ENCODE assay signal across 24 cellular contexts in the genomic region with DNA sequence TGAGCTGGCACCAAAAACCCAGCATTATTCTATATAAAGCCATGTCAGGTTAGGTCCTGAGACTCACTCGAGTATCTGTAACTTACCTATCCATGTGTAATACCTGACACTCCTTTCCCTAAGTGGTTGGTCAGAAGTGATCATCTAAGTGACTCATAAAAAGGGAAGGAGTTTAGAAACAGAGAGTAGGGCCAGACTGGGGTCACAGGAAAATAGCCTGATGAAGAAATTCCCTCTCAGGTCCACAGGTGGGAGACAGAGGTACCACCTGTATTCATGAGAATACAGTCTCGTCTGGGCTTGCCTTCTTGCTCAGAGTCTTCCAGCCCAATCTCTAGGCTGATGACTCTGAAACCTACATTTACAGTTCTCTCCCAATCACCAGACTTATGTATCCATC.
DNase-seq lines count a peak whose midpoint lies in the region; ATAC-seq, FAIRE-seq and TF ChIP-seq lines count a peak whose summit lies in the region.
"Had no signal": no experiment of that assay in that cellular context is flagged by ENCODE, and none has a peak within 500 bp of the region (broad histone marks: within the 10 kb centered on the region; RNA-seq: fewer than 3 reads in every experiment).

No MANE protein-coding gene starts in this region.

- H3K27me3 Mint-ChIP-seq in activated CD4-positive, alpha-beta T cell treated with anti-CD3 and anti-CD28 coated beads, Interleukin-2, amount 10 ng/mL, durations not matched to agents 24 days and 14 days: no peaks in the 10 kb centered on the region
- peaks cover 0 to 2% of the 10 kb centered on the region in 2 donors for H3K27me3 Mint-ChIP-seq in natural killer cell treated with Interleukin-12 subunit alpha and Interleukin-12 subunit beta and Interleukin-15 and Interleukin-18, amount 100 ng/mL, for 72 hours
- H3K27me3 Mint-ChIP-seq: IgD-negative memory B cell had no signal

- H3K27me3 ChIP-seq in bronchial epithelial cell (ENCODE audit: control insufficient read depth, insufficient read depth, low read length): no peaks in the 10 kb centered on the region
- H3K27me3 ChIP-seq: BLaER1, body of pancreas, colonic mucosa, heart right ventricle, ovary, right atrium auricular region, SJSA1, suprapubic skin had no signal

- peak overlapping the region; percentile 12 for H3K27ac Mint-ChIP-seq in activated CD4-positive, alpha-beta T cell treated with anti-CD3 and anti-CD28 coated beads, Interleukin-2, amount 10 ng/mL, durations not matched to agents 24 days and 14 days
- H3K27ac Mint-ChIP-seq in natural killer cell treated with Interleukin-12 subunit alpha and Interleukin-12 subunit beta and Interleukin-15 and Interleukin-18, amount 100 ng/mL, for 72 hours: peak overlapping the region in 1 of 2 donors; percentile 87
- H3K27ac Mint-ChIP-seq: IgD-negative memory B cell had no signal

- TF ChIP-seq CTCF in RWPE1 (conservative IDR thresholded peaks at IDR 0.05; ENCODE audit: low read depth): no peak
- no peak for TF ChIP-seq CTCF in bronchial epithelial cell (IDR thresholded peaks at IDR 0.05; ENCODE audit: insufficient read depth, low read length, severe bottlenecking)

- H3K36me3 Mint-ChIP-seq in activated CD4-positive, alpha-beta T cell treated with anti-CD3 and anti-CD28 coated beads, Interleukin-2, amount 10 ng/mL, durations not matched to agents 24 days and 14 days (ENCODE audit: low read depth): peaks cover 32% of the 10 kb centered on the region
- peaks cover 20% of the 10 kb centered on the region for H3K36me3 Mint-ChIP-seq in natural killer cell treated with Interleukin-12 subunit alpha and Interleukin-12 subunit beta and Interleukin-15 and Interleukin-18, amount 100 ng/mL, for 72 hours

- no peaks in the 10 kb centered on the region for H3K36me3 ChIP-seq in bronchial epithelial cell (ENCODE audit: control insufficient read depth, insufficient read depth, low read length)
- H3K36me3 ChIP-seq: colonic mucosa, lower lobe of right lung, ovary, right atrium auricular region, SJSA1, suprapubic skin, WERI-Rb-1 had no signal

- intact Hi-C loops in activated CD4-positive, alpha-beta T cell treated with anti-CD3 and anti-CD28 coated beads, Interleukin-2, amount 10 ng/mL, durations not matched to agents 24 days and 14 days (cut with micrococcal nuclease): no loop called here

- no peak for FAIRE-seq in bronchial epithelial cell (lab: Jason Lieb, UNC)
- FAIRE-seq: urothelium cell line had no signal

- H3K4me1 Mint-ChIP-seq in activated CD4-positive, alpha-beta T cell treated with anti-CD3 and anti-CD28 coated beads, Interleukin-2, amount 10 ng/mL, durations not matched to agents 24 days and 14 days: peaks cover 54% of the 10 kb centered on the region
- H3K4me1 Mint-ChIP-seq in natural killer cell treated with Interleukin-12 subunit alpha and Interleukin-12 subunit beta and Interleukin-15 and Interleukin-18, amount 100 ng/mL, for 72 hours (ENCODE audit: low read depth in 2 of 2): peaks cover 42 to 58% of the 10 kb centered on the region in 2 donors

- no peak overlapping the region for H3K4me3 ChIP-seq in bronchial epithelial cell (ENCODE audit: low read depth, low read length)
- H3K4me3 ChIP-seq: BLaER1, body of pancreas, colonic mucosa, heart right ventricle, lower lobe of right lung, ovary, right atrium auricular region, SJSA1, suprapubic skin had no signal

- POLR2A ChIA-PET in RWPE1 (lab: Yijun Ruan, JAX; ENCODE audit: low non-redundant PET): no interaction called here

- no peak overlapping the region for H3K27ac ChIP-seq in RWPE1
- H3K27ac ChIP-seq: BLaER1, body of pancreas, colonic mucosa, heart right ventricle, lower lobe of right lung, ovary, right atrium auricular region, SJSA1, suprapubic skin, WERI-Rb-1 had no signal

- no peaks in the 10 kb centered on the region for H3K9me3 Mint-ChIP-seq in activated CD4-positive, alpha-beta T cell treated with anti-CD3 and anti-CD28 coated beads, Interleukin-2, amount 10 ng/mL, durations not matched to agents 24 days and 14 days
- peaks cover 6% of the 10 kb centered on the region for H3K9me3 Mint-ChIP-seq in natural killer cell treated with Interleukin-12 subunit alpha and Interleukin-12 subunit beta and Interleukin-15 and Interleukin-18, amount 100 ng/mL, for 72 hours

- DNase-seq in activated CD4-positive, alpha-beta T cell treated with anti-CD3 and anti-CD28 coated beads, Interleukin-2, amount 10 ng/mL, durations not matched to agents 24 days and 14 days: no peak
- DNase-seq in activated CD4-positive, alpha-beta T cell treated with anti-CD3 and anti-CD28 coated beads, Interleukin-2, amount 50 U/mL, for 48 hours: no peak
- DNase-seq in RWPE1 (ENCODE audit: low spot score) (peak; percentile 54), bronchial epithelial cell (ENCODE audit: low read depth) (peak; percentile 92), nucleus accumbens (lab: John Stamatoyannopoulos, UW) (no peak), NCI-H1105 (lab: John Stamatoyannopoulos, UW) (no peak)
- DNase-seq in natural killer cell treated with Interleukin-12 subunit alpha and Interleukin-12 subunit beta and Interleukin-15 and Interleukin-18, amount 100 ng/mL, for 72 hours (ENCODE audit: low spot score): no peak
- DNase-seq: body of pancreas; colonic mucosa; GDM1; heart right ventricle; lower lobe of right lung; MM.1S; NCI-H146; ovary; stimulated activated CD8-positive, alpha-beta memory T cell treated with anti-CD3 and anti-CD28 coated beads, Interleukin-4, amount 100 ng/mL, for 48 hours; WERI-Rb-1 had no signal

- no peak for ATAC-seq in natural killer cell treated with Interleukin-12 subunit alpha and Interleukin-12 subunit beta and Interleukin-15 and Interleukin-18, amount 100 ng/mL, for 72 hours
- ATAC-seq in HG02884 (IDR thresholded peaks at IDR 0.05; ENCODE audit: unreplicated experiment): no peak
- ATAC-seq: body of pancreas, heart right ventricle, lower lobe of right lung had no signal

- CTCF ChIA-PET in RWPE1 (lab: Yijun Ruan, JAX): no interaction called here

- H3K4me3 Mint-ChIP-seq in activated CD4-positive, alpha-beta T cell treated with anti-CD3 and anti-CD28 coated beads, Interleukin-2, amount 10 ng/mL, durations not matched to agents 24 days and 14 days: no peak overlapping the region
- H3K4me3 Mint-ChIP-seq in natural killer cell treated with Interleukin-12 subunit alpha and Interleukin-12 subunit beta and Interleukin-15 and Interleukin-18, amount 100 ng/mL, for 72 hours: peak overlapping the region; percentile 46
- H3K4me3 Mint-ChIP-seq: IgD-negative memory B cell had no signal

Comparison
In these comparisons a context has a peak if more than half of its experiments do, and no peak if none do; other contexts are left out.
1. DNase-seq: peak in RWPE1 (single experiment) and bronchial epithelial cell (single experiment); none in activated CD4-positive, alpha-beta T cell treated with anti-CD3 and anti-CD28 coated beads, Interleukin-2, amount 10 ng/mL, durations not matched to agents 24 days and 14 days (single experiment), activated CD4-positive, alpha-beta T cell treated with anti-CD3 and anti-CD28 coated beads, Interleukin-2, amount 50 U/mL, for 48 hours (0 of 2), natural killer cell treated with Interleukin-12 subunit alpha and Interleukin-12 subunit beta and Interleukin-15 and Interleukin-18, amount 100 ng/mL, for 72 hours (single experiment), nucleus accumbens (0 of 56) and NCI-H1105 (single experiment).